Comparison of ENCODE assay signal across 16 cellular contexts in genomic region chr2:189679224-189679623, GRCh38. TPM values are rescaled to one million over a fixed set of nuclear protein-coding genes. Genes with fewer than 3 reads are reported as not detected.
A peak's percentile ranks its signal among the peaks of the same experiment; 100 is the strongest.
DNase-seq lines count a peak whose midpoint lies in the region; ATAC-seq and TF ChIP-seq lines count a peak whose summit lies in the region.
"Had no signal": no experiment of that assay in that cellular context is flagged by ENCODE, and none has a peak within 500 bp of the region (broad histone marks: within the 10 kb centered on the region; RNA-seq: fewer than 3 reads in every experiment).

No MANE protein-coding gene starts in this region.

- H3K27me3 Mint-ChIP-seq in activated B cell treated with CpG ODN at 0.5 μM for 24 hours (no peaks in the 10 kb centered on the region), naive B cell (no peaks in the 10 kb centered on the region)

- DNase-seq in GDM1 (lab: John Stamatoyannopoulos, UW) (peak; percentile 21), MV-4-11 (lab: John Stamatoyannopoulos, UW) (peak; percentile 51), activated B cell treated with CpG ODN at 0.5 μM for 24 hours (no peak), naive B cell (no peak), SW 1271 (lab: John Stamatoyannopoulos, UW) (no peak), NCI-H2171 (lab: John Stamatoyannopoulos, UW) (no peak)
- DNase-seq: DMS53, EL, NCI-H1092, NCI-H1436, NCI-H1930, NCI-H524 treated with DMSO at 0.1 percent for 48 hours had no signal

- peaks cover 15% of the 10 kb centered on the region for H3K36me3 Mint-ChIP-seq in activated B cell treated with CpG ODN at 0.5 μM for 24 hours (ENCODE audit: low read depth)
- peaks cover 7 to 19% of the 10 kb centered on the region in 2 donors for H3K36me3 Mint-ChIP-seq in naive B cell

- ATAC-seq in activated B cell treated with CpG ODN at 0.5 μM for 24 hours (ENCODE audit: low read depth) (no peak), naive B cell (ENCODE audit: low read depth in 2 of 2) (no peak), HG02938 (IDR thresholded peaks at IDR 0.05; ENCODE audit: unreplicated experiment) (no peak)
- ATAC-seq: HepG2 had no signal

- no peak for TF ChIP-seq CTCF in activated B cell treated with CpG ODN at 0.5 μM for 24 hours (IDR thresholded peaks at IDR 0.05)

- intact Hi-C loops in activated B cell treated with CpG ODN at 0.5 μM for 24 hours (cut with micrococcal nuclease): no loop called here

- H3K9me3 Mint-ChIP-seq in activated B cell treated with CpG ODN at 0.5 μM for 24 hours (peaks cover 7% of the 10 kb centered on the region), naive B cell (peaks cover 0 to 9% (median 2%) of the 10 kb centered on the region in 7 donors)

- POLR2A ChIA-PET in activated B cell treated with CpG ODN at 0.5 μM for 24 hours (lab: Charles Lee): no interaction called here

- H3K27ac Mint-ChIP-seq in activated B cell treated with CpG ODN at 0.5 μM for 24 hours (peak overlapping the region; percentile 76), naive B cell (peak overlapping the region in 5 of 6 donors; percentile 30 to 91 (median 75))
- H3K27ac Mint-ChIP-seq: CD14-positive monocyte; T-helper 1 cell treated with Interleukin-12 subunit alpha and Interleukin-12 subunit beta and Interleukin-4 antibody, amounts not matched to agents 30 μg/mL and 1 μg/mL, for 36 hours had no signal

- H3K4me1 Mint-ChIP-seq in activated B cell treated with CpG ODN at 0.5 μM for 24 hours (peaks cover 55% of the 10 kb centered on the region), naive B cell (peaks cover 34 to 52% (median 44%) of the 10 kb centered on the region in 3 donors)

- CTCF ChIA-PET in activated B cell treated with CpG ODN at 0.5 μM for 24 hours (lab: Charles Lee): no interaction called here

- no peak overlapping the region for H3K4me3 Mint-ChIP-seq in activated B cell treated with CpG ODN at 0.5 μM for 24 hours
- H3K4me3 Mint-ChIP-seq in naive B cell: peak overlapping the region; percentile 18 to 85 (median 58)
- H3K4me3 Mint-ChIP-seq: CD14-positive monocyte; T-helper 1 cell treated with Interleukin-12 subunit alpha and Interleukin-12 subunit beta and Interleukin-4 antibody, amounts not matched to agents 30 μg/mL and 1 μg/mL, for 36 hours had no signal

RNA-seq across cellular contexts. Expression of gene ANKAR, which starts 4.8 kb away (rescaled TPM):
- 13.1 and 14.5 TPM in 2 replicates for total RNA-seq in activated B cell treated with CpG ODN at 0.5 μM for 24 hours
- polyA plus RNA-seq in naive B cell (ENCODE audit: low read depth in 6 of 6): 10 to 100 TPM; 12.6 to 30.9 (median 17.3) TPM

RNA-seq across cellular contexts. Expression of gene ASNSD1, which starts 18.0 kb away (rescaled TPM):
- total RNA-seq in activated B cell treated with CpG ODN at 0.5 μM for 24 hours: 27.5 and 31.1 TPM in 2 replicates
- polyA plus RNA-seq in naive B cell (ENCODE audit: low read depth in 6 of 6): 10 to 100 TPM; 36.5 to 52.5 (median 44.8) TPM

Comparison
In these comparisons a context has a peak if more than half of its experiments do, and no peak if none do; other contexts are left out.
1. DNase-seq: peak in GDM1 (single experiment) and MV-4-11 (single experiment); none in activated B cell treated with CpG ODN at 0.5 μM for 24 hours (single experiment), naive B cell (single experiment), SW 1271 (0 of 2) and NCI-H2171 (single experiment).